ENCODE assay signal across 10 cellular contexts in the genomic region with DNA sequence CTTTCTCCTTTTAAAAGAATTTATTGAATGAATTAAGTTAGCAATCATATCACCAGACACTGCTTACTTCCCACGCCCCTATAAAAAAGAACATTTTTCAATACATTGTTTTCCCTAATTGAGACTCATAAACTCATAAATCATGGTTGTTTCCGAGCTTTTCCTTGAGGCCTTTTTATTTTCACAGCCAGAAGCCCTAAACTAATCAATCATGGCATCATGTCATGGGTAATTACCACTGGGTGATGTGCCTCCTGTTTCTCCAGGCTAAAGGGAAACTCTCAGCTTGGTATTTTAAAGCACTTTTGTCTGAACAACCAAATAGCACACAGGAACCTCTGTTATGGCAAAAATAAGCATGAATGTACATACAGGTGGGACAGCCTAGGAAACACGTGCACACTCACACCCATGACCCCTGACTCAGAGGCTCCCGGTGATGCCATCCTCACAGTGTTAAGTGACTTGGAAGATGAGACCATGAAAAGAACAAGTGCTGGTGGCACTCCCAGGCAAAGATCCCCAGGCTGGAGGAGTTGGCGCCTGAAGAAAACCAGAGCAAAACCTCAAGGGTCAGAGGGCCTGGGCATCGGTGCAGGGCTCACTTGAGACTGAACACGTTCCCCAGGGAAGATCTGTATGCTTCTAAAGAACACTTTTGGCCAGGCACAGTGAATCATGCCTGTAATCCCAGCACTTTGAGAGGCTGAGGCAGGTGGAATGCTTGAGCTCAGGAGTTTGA.
DNase-seq lines count a peak whose midpoint lies in the region; ATAC-seq, FAIRE-seq and TF ChIP-seq lines count a peak whose summit lies in the region.
"Had no signal": no experiment of that assay in that cellular context is flagged by ENCODE, and none has a peak within 500 bp of the region (broad histone marks: within the 10 kb centered on the region; RNA-seq: fewer than 3 reads in every experiment).

No MANE protein-coding gene starts in this region.

- CTCF ChIA-PET in K562 (lab: Yijun Ruan, JAX; ENCODE audit: low intra/inter-chr PET ratio): no interaction called here

- no peaks in the 10 kb centered on the region for H3K9me2 ChIP-seq in GM23338 (ENCODE audit: insufficient read depth)

- H3K27me3 Mint-ChIP-seq in GM23338 (ENCODE audit: insufficient read depth, low read depth, poor library complexity): peaks cover 2% of the 10 kb centered on the region

- H3K9me3 ChIP-seq in K562 (replicated peaks; ENCODE audit: control insufficient read depth, insufficient read depth, low read depth, low read length): no peaks in the 10 kb centered on the region
- H3K9me3 ChIP-seq in mesodermal cell (ENCODE audit: control insufficient read depth, low read length): no peaks in the 10 kb centered on the region

- no peaks in the 10 kb centered on the region for H3F3A ChIP-seq in GM23338 (replicated peaks; ENCODE audit: low read depth)

- no peaks in the 10 kb centered on the region for H3K36me3 Mint-ChIP-seq in GM23338 (ENCODE audit: low read depth)

- no peaks in the 10 kb centered on the region; the same call in 2 of the 3 replicates for H3K9me3 Mint-ChIP-seq in GM23338

- no peak overlapping the region for H3K4me3 ChIP-seq in K562
- H3K4me3 ChIP-seq in mesodermal cell (ENCODE audit: extremely low read depth, insufficient read depth, low read length, poor library complexity, severe bottlenecking): no peak overlapping the region
- no peak overlapping the region for H3K4me3 ChIP-seq in GM23338
- H3K4me3 ChIP-seq: dorsolateral prefrontal cortex had no signal

- in situ Hi-C loops in K562 (cut with MboI): no loop called here

- no peak overlapping the region for H3K27ac Mint-ChIP-seq in GM23338

- H3K36me3 ChIP-seq in K562 (ENCODE audit: control insufficient read depth, insufficient read depth, low read length) (no peaks in the 10 kb centered on the region), mesodermal cell (ENCODE audit: control insufficient read depth, insufficient read depth, low read length) (no peaks in the 10 kb centered on the region), GM23338 (ENCODE audit: insufficient read depth) (no peaks in the 10 kb centered on the region)

- no TSS peak for BruUV-seq in K562 (replicated peaks; lab: Mats Ljungman, UMichigan)

- 0 out of 3 replicates have a peak, but pooled peaks cover 3% of the 10 kb centered on the region for H3K4me1 Mint-ChIP-seq in GM23338

- TF ChIP-seq RAD21 in K562 (CRISPR knock-in tag; conservative IDR thresholded peaks at IDR 0.05 in 1 of 2, IDR thresholded peaks at IDR 0.05 in 1 of 2): no peak

- intact Hi-C loops in K562 (cut with micrococcal nuclease): no loop called here

- H3K4me1 ChIP-seq in K562 (replicated peaks in 1 of 2; ENCODE audit: control insufficient read depth in 2 of 2, insufficient read depth in 2 of 2, low read length in 2 of 2) (peaks cover 31 to 33% of the 10 kb centered on the region in 2 experiments), mesodermal cell (ENCODE audit: control insufficient read depth, insufficient read depth, low read length, poor library complexity, severe bottlenecking) (no peaks in the 10 kb centered on the region), GM23338 (ENCODE audit: insufficient read depth) (0 out of 2 replicates have a peak, but pooled peaks cover 7% of the 10 kb centered on the region)

- H2AFZ ChIP-seq in K562 (ENCODE audit: low read depth, low read length): no peak overlapping the region
- H2AFZ ChIP-seq in GM23338: no peak overlapping the region

- no peak overlapping the region for H3K9ac ChIP-seq in K562 (ENCODE audit: insufficient read depth in 1 of 2, low read depth in 2 of 2, low read length in 2 of 2)

- no peak overlapping the region for H3K4me2 ChIP-seq in K562 (ENCODE audit: insufficient read depth, low read length)
- no peak overlapping the region for H3K4me2 ChIP-seq in GM23338

- DNase-seq in DMS 273 (lab: John Stamatoyannopoulos, UW; ENCODE audit: unreplicated experiment) (peak; percentile 49), M059J (ENCODE audit: low read depth) (peak; percentile 95), K562 (ENCODE audit: extremely low read depth in 1 of 4, low spot score in 3 of 4) (no peak), GM23338 (ENCODE audit: low spot score) (no peak), GM12891 (ENCODE audit: insufficient read length, low spot score) (no peak), AG20443 (ENCODE audit: low spot score) (no peak)
- DNase-seq: dorsolateral prefrontal cortex, NCI-H526 treated with DMSO at 0.1 percent for 48 hours had no signal

- TF ChIP-seq POLR2A in K562 (conservative IDR thresholded peaks at IDR 0.05) (no peak), GM12891 (IDR thresholded peaks at IDR 0.05; ENCODE audit: low read depth, low read length) (no peak)

- H3K9me1 ChIP-seq in K562 (ENCODE audit: control insufficient read depth, insufficient read depth, low read length): no peaks in the 10 kb centered on the region

- POLR2A ChIA-PET in K562 (lab: Yijun Ruan, JAX): interaction anchor here (0.6 to 0.7 kb wide), 3 partner anchors 77 to 957 kb away, joined by 3 to 5 read pairs (median 4); no protein-coding TSS in a partner anchor

- no peaks in the 10 kb centered on the region for H3K27me3 ChIP-seq in K562 (ENCODE audit: control insufficient read depth in 2 of 2, insufficient read depth in 2 of 2, low read length in 2 of 2)
- no peaks in the 10 kb centered on the region for H3K27me3 ChIP-seq in GM23338 (ENCODE audit: insufficient read depth)

- H3K79me2 ChIP-seq in K562 (ENCODE audit: control insufficient read depth, insufficient read depth, low read length) (peaks cover 62% of the 10 kb centered on the region), GM23338 (replicated peaks; ENCODE audit: insufficient read depth) (no peaks in the 10 kb centered on the region)

- H4K20me1 ChIP-seq in K562 (replicated peaks; ENCODE audit: control insufficient read depth, insufficient read depth, low read length): peaks cover 18% of the 10 kb centered on the region
- peaks cover 8% of the 10 kb centered on the region; the same call in 1 of the 2 replicates for H4K20me1 ChIP-seq in GM23338 (replicated peaks; ENCODE audit: insufficient read depth)

- no peak overlapping the region for H3K27ac ChIP-seq in K562 (ENCODE audit: extremely low read depth, low read depth, low read length)
- peak overlapping the region; percentile 66 for H3K27ac ChIP-seq in mesodermal cell (ENCODE audit: low read depth, low read length, severe bottlenecking)
- H3K27ac ChIP-seq in GM23338 (ENCODE audit: low read depth): no peak overlapping the region
- H3K27ac ChIP-seq: dorsolateral prefrontal cortex had no signal

- WGBS in K562 (ENCODE audit: insufficient coverage, low coverage, missing lambda C conversion rate): 59% methylated on average over 7 of the region's 7 CpGs
- WGBS in mesodermal cell (ENCODE audit: insufficient coverage in 2 of 2), 2 experiments: 77 to 79% methylated on average over 4 to 5 of the region's 7 CpGs

- TF ChIP-seq CTCF in K562 (IDR thresholded peaks at IDR 0.05 in 2 of 3, conservative IDR thresholded peaks at IDR 0.05 in 1 of 3; ENCODE audit: insufficient read depth in 2 of 3, low read depth in 1 of 3, low read length in 3 of 3): no peak
- no peak for TF ChIP-seq CTCF in GM23338 (conservative IDR thresholded peaks at IDR 0.05; ENCODE audit: low read depth in 2 of 2)

- H3K4me3 Mint-ChIP-seq in GM23338: no peak overlapping the region

- ATAC-seq in K562 (no peak), GM23338 (no peak), GM21723 (IDR thresholded peaks at IDR 0.05; ENCODE audit: unreplicated experiment) (no peak)

- TF ChIP-seq EP300 in K562 (IDR thresholded peaks at IDR 0.05; ENCODE audit: low read length): no peak

- no peak for FAIRE-seq in K562 (lab: Jason Lieb, UNC)
- no peak for FAIRE-seq in GM12891 (lab: Jason Lieb, UNC)

TF ChIP-seq in K562, 482 proteins besides CTCF, POLR2A, EP300 and RAD21 (continues in another document):
- TF ChIP-seq, protein P1, sequence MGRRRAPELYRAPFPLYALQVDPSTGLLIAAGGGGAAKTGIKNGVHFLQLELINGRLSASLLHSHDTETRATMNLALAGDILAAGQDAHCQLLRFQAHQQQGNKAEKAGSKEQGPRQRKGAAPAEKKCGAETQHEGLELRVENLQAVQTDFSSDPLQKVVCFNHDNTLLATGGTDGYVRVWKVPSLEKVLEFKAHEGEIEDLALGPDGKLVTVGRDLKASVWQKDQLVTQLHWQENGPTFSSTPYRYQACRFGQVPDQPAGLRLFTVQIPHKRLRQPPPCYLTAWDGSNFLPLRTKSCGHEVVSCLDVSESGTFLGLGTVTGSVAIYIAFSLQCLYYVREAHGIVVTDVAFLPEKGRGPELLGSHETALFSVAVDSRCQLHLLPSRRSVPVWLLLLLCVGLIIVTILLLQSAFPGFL (CRISPR knock-in tag; IDR thresholded peaks at IDR 0.05): no peak
- TF ChIP-seq MEF2D (tag; conservative IDR thresholded peaks at IDR 0.05; ENCODE audit: low read depth): no peak
- no peak for TF ChIP-seq DNMT1 (IDR thresholded peaks at IDR 0.05)
- TF ChIP-seq MEIS2 (IDR thresholded peaks at IDR 0.05; ENCODE audit: partially characterized antibody): peak; percentile 53

TF ChIP-seq in GM23338, 12 proteins besides CTCF, POLR2A, EP300 and RAD21:
- no peak for TF ChIP-seq NANOG (IDR thresholded peaks at IDR 0.05; ENCODE audit: borderline replicate concordance)

TF ChIP-seq in GM12891, 5 proteins besides CTCF, POLR2A, EP300 and RAD21:
- TF ChIP-seq PAX5 (IDR thresholded peaks at IDR 0.05; ENCODE audit: insufficient read depth, low read length, severe bottlenecking) (no peak), POLR2AphosphoS5 (IDR thresholded peaks at IDR 0.05; ENCODE audit: low read depth, low read length) (no peak), TAF1 (IDR thresholded peaks at IDR 0.05; ENCODE audit: low read depth, low read length) (no peak), POU2F2 (IDR thresholded peaks at IDR 0.05; ENCODE audit: low read depth, low read length) (no peak), SPI1 (IDR thresholded peaks at IDR 0.05; ENCODE audit: low read depth, low read length) (no peak)

Comparison
In these comparisons a context has a peak if more than half of its experiments do, and no peak if none do; other contexts are left out.
1. DNase-seq: peak in DMS 273 (single experiment) and M059J (single experiment); none in K562 (0 of 4), GM23338 (single experiment), GM12891 (single experiment) and AG20443 (single experiment).